In the genomic region with DNA sequence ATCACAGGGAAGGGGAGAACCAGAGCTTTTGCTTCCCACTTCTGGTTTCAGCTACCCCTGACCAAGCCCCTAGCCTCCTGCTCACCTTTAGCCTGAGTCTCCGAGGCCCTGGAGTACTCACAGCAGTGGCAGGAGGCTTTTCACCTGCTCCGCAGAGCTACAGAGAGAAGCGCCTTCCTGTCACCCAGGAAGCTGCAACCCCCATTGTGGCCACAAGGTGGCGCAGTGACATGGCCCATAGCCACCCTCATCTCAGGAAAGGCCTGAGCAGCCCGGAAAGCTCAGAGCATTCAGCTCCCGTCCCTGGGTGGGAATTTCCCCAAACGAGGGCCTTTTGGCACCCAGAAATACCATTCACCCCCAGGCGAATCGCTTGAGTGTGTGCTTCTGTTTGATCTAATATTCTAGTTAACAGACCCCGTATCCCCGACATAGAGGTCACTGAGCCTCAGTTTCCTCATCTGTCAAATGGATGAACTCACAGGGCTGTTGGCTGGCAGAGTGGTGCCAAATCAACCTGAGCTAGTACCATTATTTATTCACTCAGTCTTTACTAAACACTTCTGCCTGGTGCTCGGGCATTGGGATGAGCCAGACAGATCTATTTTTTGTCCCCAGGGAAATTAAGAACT, we compare ENCODE assay signal across 8 cellular contexts. TPM values are rescaled to one million over a fixed set of nuclear protein-coding genes. Genes with fewer than 3 reads are reported as not detected.
DNase-seq lines count a peak whose midpoint lies in the region; ATAC-seq lines count a peak whose summit lies in the region.

No MANE protein-coding gene starts in this region.

- DNase-seq in GDM1 (lab: John Stamatoyannopoulos, UW): peak; percentile 9
- DNase-seq in NCI-H2227 (lab: John Stamatoyannopoulos, UW; ENCODE audit: unreplicated experiment): peak; percentile 89
- DNase-seq in activated CD4-positive, CD25-positive, alpha-beta regulatory T cell treated with anti-CD3 and anti-CD28 coated beads, Interleukin-2, amount 50 U/mL, for 72 hours: peak; percentile 91
- DNase-seq in central memory CD4-positive, alpha-beta T cell: peak; percentile 76
- DNase-seq in left colon: peak; percentile 61 to 91
- peak; percentile 87 for DNase-seq in stimulated activated CD4-positive, alpha-beta T cell treated with anti-CD3 and anti-CD28 coated beads, Interleukin-4, amount 100 ng/mL, for 1 hour

- intact Hi-C loops in left colon (cut with DNase I, micrococcal nuclease): loop anchor here (2.0 to 10.0 kb wide), 3 partner anchors 69 to 169 kb away; no protein-coding TSS in a partner anchor

- ATAC-seq in HG02938 (IDR thresholded peaks at IDR 0.05; ENCODE audit: unreplicated experiment) (peak; percentile 62), left colon (peak; percentile 88), GM18868 (IDR thresholded peaks at IDR 0.05; ENCODE audit: unreplicated experiment) (no peak)

RNA-seq across cellular contexts. Expression of a gene that starts 25.3 kb away (rescaled TPM):
- not detected for total RNA-seq in left colon

RNA-seq across cellular contexts. Expression of a gene that starts 39.3 kb away (rescaled TPM):
- total RNA-seq in left colon: 10 to 100 TPM in 1 of 2 donors, 1 to 10 TPM in 1; 8.1 to 14.7 TPM

Comparison
In these comparisons a context has a peak if more than half of its experiments do, and no peak if none do; other contexts are left out.
1. DNase-seq: peak in every context shown above with its lines; median percentile 91 in activated CD4-positive, CD25-positive, alpha-beta regulatory T cell treated with anti-CD3 and anti-CD28 coated beads, Interleukin-2, amount 50 U/mL, for 72 hours; 89 in NCI-H2227; 87 in stimulated activated CD4-positive, alpha-beta T cell treated with anti-CD3 and anti-CD28 coated beads, Interleukin-4, amount 100 ng/mL, for 1 hour; 76 in central memory CD4-positive, alpha-beta T cell; 76 in left colon; 9 in GDM1.